ENCODE assay signal across 16 cellular contexts in genomic region chr10:100146875-100147665, GRCh38. TPM values are rescaled to one million over a fixed set of nuclear protein-coding genes. Genes with fewer than 3 reads are reported as not detected.
DNase-seq lines count a peak whose midpoint lies in the region; ATAC-seq, FAIRE-seq and TF ChIP-seq lines count a peak whose summit lies in the region.
"Had no signal": no experiment of that assay in that cellular context is flagged by ENCODE, and none has a peak within 500 bp of the region (broad histone marks: within the 10 kb centered on the region; RNA-seq: fewer than 3 reads in every experiment).

No MANE protein-coding gene starts in this region.

- no peak overlapping the region for H3K9ac ChIP-seq in HepG2 (ENCODE audit: insufficient read depth, low read depth, low read length)
- H3K9ac ChIP-seq: BLaER1 had no signal

- TF ChIP-seq POLR2A in HepG2 (IDR thresholded peaks at IDR 0.05; ENCODE audit: insufficient read depth in 1 of 2, low read depth in 2 of 2, low read length in 2 of 2), result no peak
- no peak for TF ChIP-seq POLR2A in uterus (IDR thresholded peaks at IDR 0.05)
- TF ChIP-seq POLR2A in GM12892 (IDR thresholded peaks at IDR 0.05; ENCODE audit: low read depth, low read length), result no peak

- H3K27me3 ChIP-seq in bronchial epithelial cell (ENCODE audit: control insufficient read depth, insufficient read depth, low read length) (no peaks in the 10 kb centered on the region), HepG2 (ENCODE audit: control insufficient read depth in 1 of 2, insufficient read depth in 2 of 2, low read length in 2 of 2) (no peaks in the 10 kb centered on the region; a peak in 1 of 5 replicates), uterus (no peaks in the 10 kb centered on the region)
- H3K27me3 ChIP-seq: BLaER1, hepatocyte had no signal

- BruUV-seq in HepG2 (replicated peaks; lab: Mats Ljungman, UMichigan), result no TSS peak

- no peak for TF ChIP-seq EP300 in HepG2 (IDR thresholded peaks at IDR 0.05; ENCODE audit: low read depth in 2 of 2, low read length in 2 of 2)
- no peak for TF ChIP-seq EP300 in HepG2 (CRISPR knock-in tag; IDR thresholded peaks at IDR 0.05; ENCODE audit: borderline replicate concordance)

- H3K27ac Mint-ChIP-seq in HFFc6, result peak overlapping the region; percentile 0; the same call in 1 of the 2 replicates
- H3K27ac Mint-ChIP-seq: type B pancreatic cell had no signal

- H3K27me3 Mint-ChIP-seq in HFFc6 (ENCODE audit: insufficient read depth), result peaks cover 2% of the 10 kb centered on the region
- H3K27me3 Mint-ChIP-seq: type B pancreatic cell had no signal

- no peak for FAIRE-seq in bronchial epithelial cell (lab: Jason Lieb, UNC)
- FAIRE-seq in HepG2 (lab: Jason Lieb, UNC), result no peak
- no peak for FAIRE-seq in GM12892 (lab: Jason Lieb, UNC)
- FAIRE-seq: GM19239 had no signal

- no peaks in the 10 kb centered on the region for H3K9me3 Mint-ChIP-seq in HFFc6

- H3K4me3 ChIP-seq in bronchial epithelial cell (ENCODE audit: low read depth, low read length) (no peak overlapping the region), HepG2 (replicated peaks in 1 of 3; ENCODE audit: insufficient read depth in 1 of 3, low read depth in 2 of 3, low read length in 3 of 3) (no peak overlapping the region), uterus (no peak overlapping the region)
- H3K4me3 ChIP-seq: BLaER1, hepatocyte, SJSA1 had no signal

- H3K27ac ChIP-seq in HepG2 (ENCODE audit: extremely low read length, insufficient read depth, low read length) (no peak overlapping the region), uterus (no peak overlapping the region)
- H3K27ac ChIP-seq: BLaER1, hepatocyte, SJSA1 had no signal

- TF ChIP-seq CTCF in HFFc6 (IDR thresholded peaks at IDR 0.05) (no peak), bronchial epithelial cell (IDR thresholded peaks at IDR 0.05; ENCODE audit: insufficient read depth, low read length, severe bottlenecking) (no peak), HepG2 (CRISPR knock-in tag; IDR thresholded peaks at IDR 0.05) (no peak), uterus (IDR thresholded peaks at IDR 0.05) (no peak)

- in situ Hi-C loops in HepG2 (cut with HindIII; ENCODE audit: extremely low pct_ligation_motif_present, low pct_unique_long_range_greater_than_20kb), result no loop called here

- no peaks in the 10 kb centered on the region for H4K20me1 ChIP-seq in HepG2 (ENCODE audit: insufficient read depth, low read length)

- H3K79me2 ChIP-seq in HepG2 (ENCODE audit: insufficient read depth, low read length), result no peaks in the 10 kb centered on the region
- H3K79me2 ChIP-seq: hepatocyte had no signal

- POLR2A ChIA-PET in HepG2 (lab: Yijun Ruan, JAX), result no interaction called here

- peaks cover 6% of the 10 kb centered on the region for H3K36me3 ChIP-seq in bronchial epithelial cell (ENCODE audit: control insufficient read depth, insufficient read depth, low read length)
- peaks cover 10 to 20% of the 10 kb centered on the region in 2 experiments; a peak in 4 of 5 replicates for H3K36me3 ChIP-seq in HepG2 (replicated peaks in 1 of 2; ENCODE audit: control insufficient read depth in 1 of 2, insufficient read depth in 2 of 2, low read length in 2 of 2)
- no peaks in the 10 kb centered on the region for H3K36me3 ChIP-seq in uterus

- no peak for TF ChIP-seq RAD21 in HepG2 (CRISPR knock-in tag; IDR thresholded peaks at IDR 0.05)

- H2AFZ ChIP-seq in HepG2 (ENCODE audit: low read length), result no peak overlapping the region
- H2AFZ ChIP-seq: hepatocyte had no signal

- peaks cover 13% of the 10 kb centered on the region; the same call in 1 of the 2 replicates for H3K4me1 ChIP-seq in HepG2 (ENCODE audit: insufficient read depth, low read length)
- H3K4me1 ChIP-seq in uterus, result no peaks in the 10 kb centered on the region
- H3K4me1 ChIP-seq: SJSA1 had no signal

- DNase-seq in EL (peak; percentile 11), HFFc6 (peak; percentile 28), bronchial epithelial cell (ENCODE audit: low read depth) (peak; percentile 36), HepG2 (ENCODE audit: low spot score) (no peak), uterus (no peak), GM12892 (ENCODE audit: insufficient read length) (no peak), OCI-M1 (lab: John Stamatoyannopoulos, UW) (no peak)
- DNase-seq: activated CD4-positive, alpha-beta T cell treated with anti-CD3 and anti-CD28 coated beads for 48 hours; activated naive CD4-positive, alpha-beta T cell treated with anti-CD3 and anti-CD28 coated beads, Interleukin-2, amount 50 U/mL, for 16 hours; T-helper 9 cell had no signal

- peaks cover 36% of the 10 kb centered on the region for H3K4me1 Mint-ChIP-seq in HFFc6 (ENCODE audit: low read depth)

- intact Hi-C loops in HepG2 (cut with micrococcal nuclease; ENCODE audit: unreplicated experiment), result no loop called here
- intact Hi-C loops in uterus (cut with DNase I; ENCODE audit: low total_unique reads), result no loop called here

- no peak overlapping the region for H3K4me3 Mint-ChIP-seq in HFFc6
- H3K4me3 Mint-ChIP-seq: type B pancreatic cell had no signal

- H3K9me3 ChIP-seq in HepG2 (ENCODE audit: low read length) (no peaks in the 10 kb centered on the region), uterus (no peaks in the 10 kb centered on the region)
- H3K9me3 ChIP-seq: BLaER1, SJSA1 had no signal

- WGBS in HepG2 (ENCODE audit: low lambda C conversion rate), result 11% methylated on average over 2 of the region's 2 CpGs

- ATAC-seq in HepG2 (peak; percentile 62), GM21717 (IDR thresholded peaks at IDR 0.05; ENCODE audit: unreplicated experiment) (no peak)

- peaks cover 22% of the 10 kb centered on the region for H3K36me3 Mint-ChIP-seq in HFFc6 (ENCODE audit: low read depth)
- H3K36me3 Mint-ChIP-seq: type B pancreatic cell had no signal

- H3K4me2 ChIP-seq in HepG2 (ENCODE audit: low read depth, low read length), result no peak overlapping the region
- H3K4me2 ChIP-seq: BLaER1, hepatocyte had no signal

- CTCF ChIA-PET in HepG2 (lab: Yijun Ruan, JAX; ENCODE audit: low intra/inter-chr PET ratio, low total read pairs), result no interaction called here

TF ChIP-seq in HepG2, 621 proteins besides CTCF, POLR2A, EP300 and RAD21:
- TF ChIP-seq PHF21A (CRISPR knock-in tag; IDR thresholded peaks at IDR 0.05) (no peak), ZNF354B (CRISPR knock-in tag; IDR thresholded peaks at IDR 0.05) (no peak), ZNF383 (CRISPR knock-in tag; IDR thresholded peaks at IDR 0.05; ENCODE audit: borderline replicate concordance) (no peak), ZNF563 (CRISPR knock-in tag; IDR thresholded peaks at IDR 0.05) (no peak)

RNA-seq across cellular contexts. Expression of gene ERLIN1, which starts 38.8 kb away (rescaled TPM):
- total RNA-seq in HFFc6 (2021; fragmentation: NEBNext Ultra II Directional; extraction: Animal tissue kit (Norgen Biotek cat#: 25700)), result 10 to 100 TPM; 56.9 to 83.1 (median 74.2) TPM
- total RNA-seq in bronchial epithelial cell, result 31.6 and 76.9 TPM in 2 replicates
- total RNA-seq in HepG2 (2016; rRNA removed; fragmentation: Illumina TruSeq; extraction: Trizol), result 46.9 and 69.3 TPM in 2 replicates
- total RNA-seq in HepG2 (2016; cell fraction: cytosol; rRNA removed; fragmentation: Illumina TruSeq; extraction: Trizol; ENCODE audit: low read depth), result 5.5 and 7.0 TPM in 2 replicates
- 46.1 and 69.2 TPM in 2 replicates for total RNA-seq in HepG2 (2016; cell fraction: insoluble cytoplasmic fraction; rRNA removed; fragmentation: Illumina TruSeq; extraction: Trizol)
- total RNA-seq in HepG2 (2016; cell fraction: membrane; rRNA removed; fragmentation: Illumina TruSeq; extraction: Trizol), result 19.6 and 23.2 TPM in 2 replicates
- total RNA-seq in HepG2 (2016; cell fraction: nucleus; rRNA removed; fragmentation: Illumina TruSeq; extraction: Trizol), result 69.4 and 73.7 TPM in 2 replicates
- 56.8 and 61.3 TPM in 2 replicates for polyA plus RNA-seq in HepG2 (2011; rRNA removed)
- 37.8 and 56.8 TPM in 2 replicates for polyA plus RNA-seq in HepG2 (2011; cell fraction: cytosol; rRNA removed)
- polyA plus RNA-seq in HepG2 (2011; cell fraction: nucleus; rRNA removed), result 18.0 and 23.0 TPM in 2 replicates
- polyA plus RNA-seq in HepG2 (2012), result 99.8 and 100 TPM in 2 replicates
- polyA plus RNA-seq in HepG2 (2016; cell fraction: cytosol; fragmentation: Illumina TruSeq; extraction: Trizol; ENCODE audit: low read depth), result 5.5 and 6.1 TPM in 2 replicates
- polyA plus RNA-seq in HepG2 (2016; cell fraction: insoluble cytoplasmic fraction; fragmentation: Illumina TruSeq; extraction: Trizol; ENCODE audit: low read depth), result 41.5 and 42.1 TPM in 2 replicates
- 12.8 and 13.4 TPM in 2 replicates for polyA plus RNA-seq in HepG2 (2016; cell fraction: membrane; fragmentation: Illumina TruSeq; extraction: Trizol; ENCODE audit: low read depth)
- 61.4 and 69.1 TPM in 2 replicates for polyA plus RNA-seq in HepG2 (2016; cell fraction: nucleus; fragmentation: Illumina TruSeq; extraction: Trizol; ENCODE audit: insufficient read depth, low read depth)
- 18.3 and 32.9 TPM in 2 replicates for polyA minus RNA-seq in HepG2 (2011; rRNA and poly(A)+ RNA removed; ENCODE audit: low replicate concordance)
- 32.7 and 42.3 TPM in 2 replicates for polyA minus RNA-seq in HepG2 (2011; cell fraction: cytosol; rRNA and poly(A)+ RNA removed)
- polyA minus RNA-seq in HepG2 (2011; cell fraction: nucleus; rRNA and poly(A)+ RNA removed), result 15.5 and 28.8 TPM in 2 replicates
- 10 to 100 TPM in 3 of 4 donors, 1 to 10 TPM in 1; 2.4 to 44.8 (median 16.7) TPM for total RNA-seq in uterus
- polyA plus RNA-seq in GM12892 (2012; ENCODE audit: missing spikeins), result 13.4 TPM

Comparison
In these comparisons a context has a peak if more than half of its experiments do, and no peak if none do; other contexts are left out.
1. DNase-seq: peak in EL (single experiment), HFFc6 (single experiment) and bronchial epithelial cell (single experiment); none in HepG2 (single experiment), uterus (0 of 2), GM12892 (single experiment) and OCI-M1 (single experiment).